ENCODE assay signal across 28 cellular contexts in genomic region chr2:6017887-6018286, GRCh38.
"Had no signal": no experiment of that assay in that cellular context is flagged by ENCODE, and none has a peak within 500 bp of the region (broad histone marks: within the 10 kb centered on the region; RNA-seq: fewer than 3 reads in every experiment).

No MANE protein-coding gene starts in this region.

- H3K36me3 ChIP-seq: stomach, suprapubic skin, thoracic aorta, tibial artery, tibial nerve, transverse colon, upper lobe of left lung, upper lobe of right lung, uterus, vagina had no signal

- FAIRE-seq: urothelium cell line had no signal

- H3K27ac Mint-ChIP-seq: stimulated activated effector memory CD8-positive, alpha-beta T cell treated with anti-CD3 and anti-CD28 coated beads, Interleukin-12 subunit alpha, Interleukin-12 subunit beta, amount 100 ng/mL, for 72 hours; stimulated activated memory B cell treated with anti-CD40 and anti-IgM and Interleukin-4, amounts not matched to agents 10 μg/mL and 1 μg/mL and 100 μg/mL, for 72 hours; stimulated activated naive B cell treated with anti-CD40 and anti-IgM and Interleukin-4, amounts not matched to agents 10 μg/mL and 1 μg/mL and 100 μg/mL, for 72 hours; stimulated activated naive CD8-positive, alpha-beta T cell treated with anti-CD3 and anti-CD28 coated beads, Interleukin-15, Interleukin-2, amounts not matched to agents 100 ng/mL and 50 ng/mL, for 24 hours; type B pancreatic cell had no signal

- H3K4me1 Mint-ChIP-seq: stimulated activated effector memory CD8-positive, alpha-beta T cell treated with anti-CD3 and anti-CD28 coated beads, Interleukin-12 subunit alpha, Interleukin-12 subunit beta, amount 100 ng/mL, for 72 hours; stimulated activated memory B cell treated with anti-CD40 and anti-IgM and Interleukin-4, amounts not matched to agents 10 μg/mL and 1 μg/mL and 100 μg/mL, for 72 hours; stimulated activated naive B cell treated with anti-CD40 and anti-IgM and Interleukin-4, amounts not matched to agents 10 μg/mL and 1 μg/mL and 100 μg/mL, for 72 hours; stimulated activated naive CD8-positive, alpha-beta T cell treated with anti-CD3 and anti-CD28 coated beads, Interleukin-15, amount 100 ng/mL, for 72 hours had no signal

- H3K27me3 ChIP-seq: stomach, suprapubic skin, testis, tibial artery, tibial nerve, transverse colon, upper lobe of left lung, upper lobe of right lung, uterus, vagina had no signal

- DNase-seq: stimulated activated CD4-positive, alpha-beta T cell treated with anti-CD3 and anti-CD28 coated beads, Interleukin-2, amount 100 ng/mL, for 24 hours; stimulated activated CD4-positive, alpha-beta T cell treated with anti-CD3 and anti-CD28 coated beads, Interleukin-2, amount 100 ng/mL, for 48 hours; stimulated activated CD4-positive, alpha-beta T cell treated with anti-CD3 and anti-CD28 coated beads, Interleukin-4, amount 100 ng/mL, for 1 hour; stimulated activated CD4-positive, alpha-beta T cell treated with anti-CD3 and anti-CD28 coated beads, Interleukin-4, amount 100 ng/mL, for 24 hours; stimulated activated CD4-positive, alpha-beta T cell treated with anti-CD3 and anti-CD28 coated beads, Interleukin-4, amount 100 ng/mL, for 4 hours; stimulated activated naive B cell treated with anti-CD40 and anti-IgM and Interleukin-4, amounts not matched to agents 10 μg/mL and 1 μg/mL and 100 μg/mL, for 72 hours; stimulated activated naive CD4-positive, alpha-beta T cell; stimulated activated naive CD4-positive, alpha-beta T cell treated with Interleukin-2 at 50 U/mL for 16 hours; stimulated activated naive CD8-positive, alpha-beta T cell treated with anti-CD3 and anti-CD28 coated beads, Interleukin-15, amount 100 ng/mL, for 72 hours; stimulated activated naive CD8-positive, alpha-beta T cell treated with anti-CD3 and anti-CD28 coated beads, Interleukin-15, Interleukin-2, amounts not matched to agents 100 U/mL and 50 U/mL, for 24 hours; stomach; substantia nigra; testis; tibial artery; transverse colon; trophoblast cell; upper lobe of left lung; upper lobe of right lung; uterus had no signal

- H3K9me3 Mint-ChIP-seq: stimulated activated memory B cell treated with anti-CD40 and anti-IgM and Interleukin-4, amounts not matched to agents 10 μg/mL and 1 μg/mL and 100 μg/mL, for 72 hours; stimulated activated naive B cell treated with anti-CD40 and anti-IgM and Interleukin-4, amounts not matched to agents 10 μg/mL and 1 μg/mL and 100 μg/mL, for 72 hours; type B pancreatic cell had no signal

- H3K4me3 Mint-ChIP-seq: stimulated activated effector memory CD8-positive, alpha-beta T cell treated with anti-CD3 and anti-CD28 coated beads, Interleukin-12 subunit alpha, Interleukin-12 subunit beta, amount 100 ng/mL, for 72 hours; stimulated activated memory B cell treated with anti-CD40 and anti-IgM and Interleukin-4, amounts not matched to agents 10 μg/mL and 1 μg/mL and 100 μg/mL, for 72 hours; stimulated activated naive B cell treated with anti-CD40 and anti-IgM and Interleukin-4, amounts not matched to agents 10 μg/mL and 1 μg/mL and 100 μg/mL, for 72 hours; stimulated activated naive CD8-positive, alpha-beta T cell treated with anti-CD3 and anti-CD28 coated beads, Interleukin-15, amount 100 ng/mL, for 72 hours; stimulated activated naive CD8-positive, alpha-beta T cell treated with anti-CD3 and anti-CD28 coated beads, Interleukin-15, Interleukin-2, amounts not matched to agents 100 ng/mL and 50 ng/mL, for 24 hours; type B pancreatic cell had no signal

- H3K27me3 Mint-ChIP-seq: stimulated activated memory B cell treated with anti-CD40 and anti-IgM and Interleukin-4, amounts not matched to agents 10 μg/mL and 1 μg/mL and 100 μg/mL, for 72 hours; stimulated activated naive B cell treated with anti-CD40 and anti-IgM and Interleukin-4, amounts not matched to agents 10 μg/mL and 1 μg/mL and 100 μg/mL, for 72 hours; stimulated activated naive CD8-positive, alpha-beta T cell treated with anti-CD3 and anti-CD28 coated beads, Interleukin-15, amount 100 ng/mL, for 72 hours; stimulated activated naive CD8-positive, alpha-beta T cell treated with anti-CD3 and anti-CD28 coated beads, Interleukin-15, Interleukin-2, amounts not matched to agents 100 ng/mL and 50 ng/mL, for 24 hours had no signal

- H3K4me3 ChIP-seq: stomach, suprapubic skin, testis, thoracic aorta, tibial artery, tibial nerve, transverse colon, upper lobe of left lung, upper lobe of right lung, uterus, vagina had no signal

- ATAC-seq: stimulated activated effector memory CD8-positive, alpha-beta T cell treated with anti-CD3 and anti-CD28 coated beads, Interleukin-12 subunit alpha, Interleukin-12 subunit beta, amount 100 ng/mL, for 72 hours; stimulated activated memory B cell treated with anti-CD40 and anti-IgM and Interleukin-4, amounts not matched to agents 10 μg/mL and 1 μg/mL and 100 μg/mL, for 72 hours; stimulated activated naive B cell treated with anti-CD40 and anti-IgM and Interleukin-4, amounts not matched to agents 10 μg/mL and 1 μg/mL and 100 μg/mL, for 72 hours; stimulated activated naive CD8-positive, alpha-beta T cell treated with anti-CD3 and anti-CD28 coated beads, Interleukin-15, amount 100 ng/mL, for 72 hours; stimulated activated naive CD8-positive, alpha-beta T cell treated with anti-CD3 and anti-CD28 coated beads, Interleukin-15, Interleukin-2, amounts not matched to agents 100 U/mL and 50 U/mL, for 24 hours; upper lobe of right lung had no signal

- H3K27ac ChIP-seq: stomach, suprapubic skin, testis, thoracic aorta, tibial artery, tibial nerve, transverse colon, upper lobe of left lung, upper lobe of right lung, uterus, vagina had no signal

- H3K4me1 ChIP-seq: stomach, suprapubic skin, testis, tibial artery, tibial nerve, transverse colon, upper lobe of left lung, upper lobe of right lung, uterus, vagina had no signal

- H3K9me3 ChIP-seq: stomach, suprapubic skin, testis, thoracic aorta, tibial artery, tibial nerve, transverse colon, upper lobe of left lung, upper lobe of right lung, uterus, vagina had no signal

- H3K36me3 Mint-ChIP-seq: stimulated activated effector memory CD8-positive, alpha-beta T cell treated with anti-CD3 and anti-CD28 coated beads, Interleukin-12 subunit alpha, Interleukin-12 subunit beta, amount 100 ng/mL, for 72 hours; stimulated activated memory B cell treated with anti-CD40 and anti-IgM and Interleukin-4, amounts not matched to agents 10 μg/mL and 1 μg/mL and 100 μg/mL, for 72 hours; stimulated activated naive B cell treated with anti-CD40 and anti-IgM and Interleukin-4, amounts not matched to agents 10 μg/mL and 1 μg/mL and 100 μg/mL, for 72 hours; type B pancreatic cell had no signal
